In the genomic region with DNA sequence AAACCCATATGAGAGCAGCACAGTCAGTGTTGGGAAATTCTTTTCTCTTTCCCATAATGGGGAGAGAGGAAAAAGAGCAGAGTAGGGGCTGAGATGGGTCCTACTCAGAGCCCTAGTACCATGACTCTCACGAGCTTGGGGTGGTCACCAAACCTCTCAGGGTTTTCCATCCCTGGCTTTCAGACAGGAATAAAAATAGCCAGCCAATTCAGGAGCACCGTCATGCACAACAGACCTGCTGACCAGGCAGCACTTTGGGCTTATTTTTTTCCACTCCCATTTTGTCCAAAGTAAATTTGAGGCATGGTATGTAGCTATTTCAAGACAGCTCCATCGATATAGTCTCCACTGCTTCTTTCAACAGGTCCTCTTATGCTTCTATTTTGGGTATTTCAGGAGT, we compare ENCODE assay signal across 27 cellular contexts.
"Had no signal": no experiment of that assay in that cellular context is flagged by ENCODE, and none has a peak within 500 bp of the region (broad histone marks: within the 10 kb centered on the region; RNA-seq: fewer than 3 reads in every experiment).

No MANE protein-coding gene starts in this region.

- ATAC-seq: activated CD4-positive, alpha-beta T cell treated with anti-CD3 and anti-CD28 coated beads for 36 hours; activated CD4-positive, CD25-positive, alpha-beta regulatory T cell treated with anti-CD3 and anti-CD28 coated beads, Interleukin-2, amount 50 U/mL, for 24 hours; activated CD8-positive, alpha-beta T cell treated with anti-CD3 and anti-CD28 coated beads, Interleukin-2, amount 10 ng/mL, durations not matched to agents 7 days and 5 days; activated T-cell treated with anti-CD3 and anti-CD28 coated beads, Interleukin-2, amount 50 U/mL, for 4 hours; activated T-helper 17 cell treated with anti-CD3 and anti-CD28 coated beads, Interleukin-2, amount 50 U/mL, for 72 hours; esophagus mucosa; T-helper 17 cell had no signal

- H3K36me3 Mint-ChIP-seq: activated CD4-positive, alpha-beta memory T cell treated with anti-CD3 and anti-CD28 coated beads for 36 hours; activated naive CD8-positive, alpha-beta T cell had no signal

- H3K4me3 ChIP-seq: colonic mucosa had no signal

- H3K36me3 ChIP-seq: brain microvascular endothelial cell, colonic mucosa, WERI-Rb-1 had no signal

- H3K27ac ChIP-seq: brain microvascular endothelial cell, colonic mucosa, WERI-Rb-1 had no signal

- H3K4me1 ChIP-seq: colonic mucosa had no signal

- H3K4me3 Mint-ChIP-seq: activated B cell treated with CpG ODN at 0.5 μM for 24 hours; activated CD4-positive, alpha-beta memory T cell treated with anti-CD3 and anti-CD28 coated beads for 36 hours; activated CD4-positive, alpha-beta T cell treated with anti-CD3 and anti-CD28 coated beads for 36 hours; activated CD4-positive, alpha-beta T cell treated with anti-CD3 and anti-CD28 coated beads, Interleukin-2, amount 10 ng/mL, durations not matched to agents 24 days and 14 days; activated CD8-positive, alpha-beta T cell treated with anti-CD3 and anti-CD28 coated beads, Interleukin-2, amount 10 ng/mL, durations not matched to agents 7 days and 5 days; activated naive CD8-positive, alpha-beta T cell; activated T-cell treated with anti-CD3 and anti-CD28 coated beads, Interleukin-2, amount 50 U/mL, for 4 hours; activated T-helper 17 cell treated with anti-CD3 and anti-CD28 coated beads, Interleukin-2, amount 50 U/mL, for 72 hours; T-helper 17 cell; T-helper 2 cell treated with Interferon-gamma antibody and Interleukin-4, amounts not matched to agents 5 μg/mL and 100 μg/mL, for 36 hours had no signal

- H3K27ac Mint-ChIP-seq: activated B cell treated with CpG ODN at 0.5 μM for 24 hours; activated CD4-positive, alpha-beta memory T cell treated with anti-CD3 and anti-CD28 coated beads for 36 hours; activated CD4-positive, alpha-beta T cell treated with anti-CD3 and anti-CD28 coated beads for 36 hours; activated CD4-positive, alpha-beta T cell treated with anti-CD3 and anti-CD28 coated beads, Interleukin-2, amount 10 ng/mL, durations not matched to agents 24 days and 14 days; activated CD8-positive, alpha-beta T cell treated with anti-CD3 and anti-CD28 coated beads, Interleukin-2, amount 10 ng/mL, durations not matched to agents 7 days and 5 days; activated naive CD8-positive, alpha-beta T cell; activated T-helper 17 cell treated with anti-CD3 and anti-CD28 coated beads, Interleukin-2, amount 50 U/mL, for 72 hours; T-helper 17 cell; T-helper 2 cell treated with Interferon-gamma antibody and Interleukin-4, amounts not matched to agents 5 μg/mL and 100 μg/mL, for 36 hours had no signal

- H3K9me3 Mint-ChIP-seq: activated B cell treated with CpG ODN at 0.5 μM for 24 hours; activated CD4-positive, alpha-beta memory T cell treated with anti-CD3 and anti-CD28 coated beads for 36 hours; activated CD4-positive, alpha-beta T cell treated with anti-CD3 and anti-CD28 coated beads, Interleukin-2, amount 10 ng/mL, durations not matched to agents 24 days and 14 days; activated T-cell treated with anti-CD3 and anti-CD28 coated beads, Interleukin-2, amount 50 U/mL, for 4 hours; activated T-helper 17 cell treated with anti-CD3 and anti-CD28 coated beads, Interleukin-2, amount 50 U/mL, for 72 hours; T-helper 2 cell treated with Interferon-gamma antibody and Interleukin-4, amounts not matched to agents 5 μg/mL and 100 μg/mL, for 36 hours had no signal

- DNase-seq: activated B cell treated with CpG ODN at 0.5 μM for 24 hours; activated CD4-positive, alpha-beta memory T cell treated with anti-CD3 and anti-CD28 coated beads for 36 hours; activated CD4-positive, alpha-beta T cell treated with anti-CD3 and anti-CD28 coated beads for 36 hours; activated CD4-positive, alpha-beta T cell treated with anti-CD3 and anti-CD28 coated beads, Interleukin-2, amount 10 ng/mL, durations not matched to agents 24 days and 14 days; activated CD8-positive, alpha-beta T cell treated with anti-CD3 and anti-CD28 coated beads, Interleukin-2, amount 10 ng/mL, durations not matched to agents 7 days and 5 days; activated effector memory CD4-positive, alpha-beta T cell treated with Interleukin-2 at 50 U/mL for 16 hours; activated gamma-delta T cell treated with Interleukin-2 at 50 U/mL for 16 hours; activated naive CD4-positive, alpha-beta T cell treated with anti-CD3 and anti-CD28 coated beads, Interleukin-2, amount 50 U/mL, for 16 hours; activated naive CD4-positive, alpha-beta T cell treated with Interleukin-2 at 50 U/mL for 16 hours; activated T-cell treated with anti-CD3 and anti-CD28 coated beads, Interleukin-2, amount 50 U/mL, for 4 hours; amniotic stem cell; anterior cingulate cortex; brain microvascular endothelial cell; central memory CD4-positive, alpha-beta T cell; cerebellar nuclear complex; colonic mucosa; effector CD8-positive, alpha-beta T cell; foreskin fibroblast; T-helper 1 cell; T-helper 17 cell; T1000; WERI-Rb-1 had no signal

- H3K9me3 ChIP-seq: colonic mucosa had no signal

- H3K4me1 Mint-ChIP-seq: activated T-helper 17 cell treated with anti-CD3 and anti-CD28 coated beads, Interleukin-2, amount 50 U/mL, for 72 hours had no signal

- H3K27me3 ChIP-seq: colonic mucosa had no signal

- H3K27me3 Mint-ChIP-seq: activated CD4-positive, alpha-beta memory T cell treated with anti-CD3 and anti-CD28 coated beads for 36 hours; activated CD4-positive, alpha-beta T cell treated with anti-CD3 and anti-CD28 coated beads for 36 hours; activated CD4-positive, alpha-beta T cell treated with anti-CD3 and anti-CD28 coated beads, Interleukin-2, amount 10 ng/mL, durations not matched to agents 24 days and 14 days; activated naive CD8-positive, alpha-beta T cell; activated T-helper 17 cell treated with anti-CD3 and anti-CD28 coated beads, Interleukin-2, amount 50 U/mL, for 72 hours; T-helper 17 cell had no signal
